Comparison of ENCODE assay signal across 15 cellular contexts in the genomic region with DNA sequence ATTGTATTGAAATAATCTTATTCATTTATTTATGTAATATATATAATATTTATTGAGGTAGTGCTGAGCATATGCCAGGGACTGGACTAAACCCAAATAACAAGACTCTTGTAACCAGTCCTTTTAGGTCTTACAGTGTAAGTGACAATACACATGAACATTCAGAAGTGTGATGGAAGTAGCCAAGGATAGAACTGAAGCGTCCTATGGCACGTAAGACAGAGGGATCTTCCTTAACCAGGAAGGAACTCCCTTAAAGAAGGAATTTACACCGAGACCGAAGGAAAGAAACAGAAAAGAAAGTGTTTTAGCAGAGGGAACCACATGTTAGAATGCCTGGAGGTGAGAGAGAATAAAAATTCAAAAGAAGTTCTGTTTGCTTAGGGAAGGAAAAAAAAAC. TPM values are rescaled to one million over a fixed set of nuclear protein-coding genes. Genes with fewer than 3 reads are reported as not detected.
DNase-seq lines count a peak whose midpoint lies in the region; ATAC-seq and TF ChIP-seq lines count a peak whose summit lies in the region.
"Had no signal": no experiment of that assay in that cellular context is flagged by ENCODE, and none has a peak within 500 bp of the region (broad histone marks: within the 10 kb centered on the region; RNA-seq: fewer than 3 reads in every experiment).

No MANE protein-coding gene starts in this region.

- no peaks in the 10 kb centered on the region for H3K9me3 ChIP-seq in right atrium auricular region
- no peaks in the 10 kb centered on the region for H3K9me3 ChIP-seq in right lobe of liver
- no peaks in the 10 kb centered on the region for H3K9me3 ChIP-seq in uterus
- no peaks in the 10 kb centered on the region for H3K9me3 ChIP-seq in WERI-Rb-1 (ENCODE audit: severe bottlenecking)
- H3K9me3 ChIP-seq: thoracic aorta had no signal

- no peaks in the 10 kb centered on the region for H3K27me3 Mint-ChIP-seq in endothelial cell (ENCODE audit: unreplicated experiment)
- peaks cover 7% of the 10 kb centered on the region for H3K27me3 Mint-ChIP-seq in activated CD8-positive, alpha-beta memory T cell treated with anti-CD3 and anti-CD28 coated beads, Interleukin-2, amount 10 ng/mL, durations not matched to agents 7 days and 5 days

- ATAC-seq in Right ventricle myocardium inferior (peak; percentile 30), right lobe of liver (peak; percentile 17 to 38 (median 25))
- ATAC-seq in activated CD8-positive, alpha-beta memory T cell treated with anti-CD3 and anti-CD28 coated beads, Interleukin-2, amount 10 ng/mL, durations not matched to agents 7 days and 5 days: no peak

- intact Hi-C loops in Right ventricle myocardium inferior (cut with DNase I): no loop called here
- intact Hi-C loops in right lobe of liver (cut with DNase I): no loop called here
- intact Hi-C loops in uterus (cut with DNase I; ENCODE audit: low total_unique reads): no loop called here

- DNase-seq in Right ventricle myocardium inferior (ENCODE audit: missing footprints) (no peak), right atrium auricular region (ENCODE audit: low spot score) (no peak), endothelial cell (ENCODE audit: low spot score) (no peak), right lobe of liver (no peak), uterus (no peak), WERI-Rb-1 (no peak), DMS79 (lab: John Stamatoyannopoulos, UW) (no peak)
- DNase-seq in activated CD8-positive, alpha-beta memory T cell treated with anti-CD3 and anti-CD28 coated beads, Interleukin-2, amount 10 ng/mL, durations not matched to agents 7 days and 5 days: no peak
- DNase-seq: activated CD4-positive, alpha-beta T cell treated with anti-CD3 and anti-CD28 coated beads, Interleukin-2, amount 10 ng/mL, durations not matched to agents 24 days and 14 days; activated effector memory CD4-positive, alpha-beta T cell treated with anti-CD3 and anti-CD28 coated beads, Interleukin-2, amount 50 U/mL, for 16 hours; DMS 273 treated with DMSO at 0.1 percent for 48 hours; NCI-H1436 treated with DMSO at 0.1 percent for 48 hours had no signal

- no peaks in the 10 kb centered on the region for H3K36me3 Mint-ChIP-seq in endothelial cell (ENCODE audit: low read depth, unreplicated experiment)
- H3K36me3 Mint-ChIP-seq in activated CD8-positive, alpha-beta memory T cell treated with anti-CD3 and anti-CD28 coated beads, Interleukin-2, amount 10 ng/mL, durations not matched to agents 7 days and 5 days: no peaks in the 10 kb centered on the region

- 52% methylated on average over 4 of the region's 4 CpGs for WGBS in right lobe of liver (ENCODE audit: insufficient coverage, low coverage, low lambda C conversion rate, missing lambda C conversion rate)

- H3K9me3 Mint-ChIP-seq in endothelial cell (ENCODE audit: unreplicated experiment): no peaks in the 10 kb centered on the region
- H3K9me3 Mint-ChIP-seq in activated CD8-positive, alpha-beta memory T cell treated with anti-CD3 and anti-CD28 coated beads, Interleukin-2, amount 10 ng/mL, durations not matched to agents 7 days and 5 days (ENCODE audit: low read depth): no peaks in the 10 kb centered on the region

- no peak for TF ChIP-seq CTCF in right atrium auricular region (IDR thresholded peaks at IDR 0.05)
- TF ChIP-seq CTCF in endothelial cell (IDR thresholded peaks at IDR 0.05; ENCODE audit: unreplicated experiment): no peak
- TF ChIP-seq CTCF in right lobe of liver (IDR thresholded peaks at IDR 0.05): no peak
- TF ChIP-seq CTCF in uterus (IDR thresholded peaks at IDR 0.05): no peak
- no peak for TF ChIP-seq CTCF in WERI-Rb-1 (IDR thresholded peaks at IDR 0.05; ENCODE audit: low read depth, low read length)

- H3K4me3 Mint-ChIP-seq in endothelial cell (ENCODE audit: unreplicated experiment): no peak overlapping the region
- H3K4me3 Mint-ChIP-seq in activated CD8-positive, alpha-beta memory T cell treated with anti-CD3 and anti-CD28 coated beads, Interleukin-2, amount 10 ng/mL, durations not matched to agents 7 days and 5 days: no peak overlapping the region
- H3K4me3 Mint-ChIP-seq: activated CD4-positive, alpha-beta T cell treated with anti-CD3 and anti-CD28 coated beads, Interleukin-2, amount 10 ng/mL, durations not matched to agents 24 days and 14 days had no signal

- H3K36me3 ChIP-seq in right atrium auricular region: no peaks in the 10 kb centered on the region
- H3K36me3 ChIP-seq in right lobe of liver: no peaks in the 10 kb centered on the region
- H3K36me3 ChIP-seq in uterus: no peaks in the 10 kb centered on the region
- H3K36me3 ChIP-seq in WERI-Rb-1: no peaks in the 10 kb centered on the region
- H3K36me3 ChIP-seq: thoracic aorta had no signal

- H3K4me1 ChIP-seq in right atrium auricular region: peaks cover 0 to 15% of the 10 kb centered on the region in 2 donors
- H3K4me1 ChIP-seq in right lobe of liver: peaks cover 0 to 10% (median 0%) of the 10 kb centered on the region in 4 donors
- H3K4me1 ChIP-seq in uterus: peaks cover 0 to 7% of the 10 kb centered on the region in 2 donors

- H3K4me1 Mint-ChIP-seq in endothelial cell (ENCODE audit: unreplicated experiment): peaks cover 24% of the 10 kb centered on the region
- H3K4me1 Mint-ChIP-seq in activated CD8-positive, alpha-beta memory T cell treated with anti-CD3 and anti-CD28 coated beads, Interleukin-2, amount 10 ng/mL, durations not matched to agents 7 days and 5 days: no peaks in the 10 kb centered on the region
- H3K4me1 Mint-ChIP-seq: activated CD4-positive, alpha-beta T cell treated with anti-CD3 and anti-CD28 coated beads, Interleukin-2, amount 10 ng/mL, durations not matched to agents 24 days and 14 days had no signal

- TF ChIP-seq POLR2A in right lobe of liver (IDR thresholded peaks at IDR 0.05) (no peak), uterus (IDR thresholded peaks at IDR 0.05) (no peak)

- H3K4me3 ChIP-seq in right atrium auricular region (no peak overlapping the region), right lobe of liver (peak overlapping the region; percentile 0 to 44 (median 37)), uterus (no peak overlapping the region), WERI-Rb-1 (ENCODE audit: low read depth, low read length) (no peak overlapping the region)
- H3K4me3 ChIP-seq: thoracic aorta had no signal

- H3K27me3 ChIP-seq in right atrium auricular region (no peaks in the 10 kb centered on the region), right lobe of liver (no peaks in the 10 kb centered on the region), uterus (peaks cover 0 to 3% of the 10 kb centered on the region in 2 donors), WERI-Rb-1 (ENCODE audit: insufficient read depth, low read depth, severe bottlenecking) (no peaks in the 10 kb centered on the region)

- CTCF ChIA-PET in activated CD8-positive, alpha-beta memory T cell treated with anti-CD3 and anti-CD28 coated beads, Interleukin-2, amount 10 ng/mL, durations not matched to agents 7 days and 5 days (lab: Charles Lee): interaction anchor here (1.8 kb wide), 1 partner anchor 24 kb away, joined by 4 read pairs; the partner anchor contains the start of gene CLDN1

- H3K27ac Mint-ChIP-seq in endothelial cell (ENCODE audit: unreplicated experiment): peak overlapping the region; percentile 88
- no peak overlapping the region for H3K27ac Mint-ChIP-seq in activated CD8-positive, alpha-beta memory T cell treated with anti-CD3 and anti-CD28 coated beads, Interleukin-2, amount 10 ng/mL, durations not matched to agents 7 days and 5 days
- H3K27ac Mint-ChIP-seq: activated CD4-positive, alpha-beta T cell treated with anti-CD3 and anti-CD28 coated beads, Interleukin-2, amount 10 ng/mL, durations not matched to agents 24 days and 14 days had no signal

- H3K27ac ChIP-seq in right atrium auricular region (peak overlapping the region in 1 of 2 donors; percentile 61), right lobe of liver (peak overlapping the region; percentile 83 to 90 (median 85)), uterus (peak overlapping the region; percentile 89 to 93), WERI-Rb-1 (no peak overlapping the region)
- H3K27ac ChIP-seq: thoracic aorta had no signal

RNA-seq across cellular contexts. Expression of gene CLDN1, which starts 23.6 kb away (rescaled TPM):
- total RNA-seq in Right ventricle myocardium inferior (0.46 TPM), right atrium auricular region (10 to 100 TPM in 1 of 2 donors, 1 to 10 TPM in 1; 9.0 to 12.7 TPM), endothelial cell (ENCODE audit: unreplicated experiment) (0.13 TPM), right lobe of liver (100 to 1,000 TPM in 5 of 6 experiments, 10 to 100 TPM in 1; 79.9 to 241 (median 135) TPM), uterus (100 to 1,000 TPM in 1 of 4 donors, 10 to 100 TPM in 3; 15.1 to 200 (median 38.6) TPM)
- not detected for total RNA-seq in activated CD8-positive, alpha-beta memory T cell treated with anti-CD3 and anti-CD28 coated beads, Interleukin-2, amount 10 ng/mL, durations not matched to agents 7 days and 5 days

RNA-seq across cellular contexts. Expression of gene CLDN16, which starts 42.1 kb away (rescaled TPM):
- total RNA-seq in Right ventricle myocardium inferior: not detected
- total RNA-seq in right atrium auricular region: under 1 TPM in 1 of 2 donors, not detected in 1; 0.16 TPM
- not detected for total RNA-seq in endothelial cell (ENCODE audit: unreplicated experiment)
- total RNA-seq in right lobe of liver: 1 to 10 TPM in 3 of 6 experiments, under 1 TPM in 3; 0.37 to 6.6 (median 1.3) TPM
- total RNA-seq in uterus: under 1 TPM in 2 of 4 donors, not detected in 2; 0.07 to 0.58 TPM
- not detected for total RNA-seq in activated CD8-positive, alpha-beta memory T cell treated with anti-CD3 and anti-CD28 coated beads, Interleukin-2, amount 10 ng/mL, durations not matched to agents 7 days and 5 days
- total RNA-seq: activated CD4-positive, alpha-beta T cell treated with anti-CD3 and anti-CD28 coated beads, Interleukin-2, amount 10 ng/mL, durations not matched to agents 24 days and 14 days; H1; lung microvascular endothelial cell; thoracic aorta had no signal

Comparison
In these comparisons a context has a peak if more than half of its experiments do, and no peak if none do; other contexts are left out.
1. H3K4me3 ChIP-seq: peak in right lobe of liver (3 of 3); none in right atrium auricular region (0 of 2), uterus (0 of 2) and WERI-Rb-1 (single experiment).